9 cellular contexts compared by ENCODE assay signal in the genomic region with DNA sequence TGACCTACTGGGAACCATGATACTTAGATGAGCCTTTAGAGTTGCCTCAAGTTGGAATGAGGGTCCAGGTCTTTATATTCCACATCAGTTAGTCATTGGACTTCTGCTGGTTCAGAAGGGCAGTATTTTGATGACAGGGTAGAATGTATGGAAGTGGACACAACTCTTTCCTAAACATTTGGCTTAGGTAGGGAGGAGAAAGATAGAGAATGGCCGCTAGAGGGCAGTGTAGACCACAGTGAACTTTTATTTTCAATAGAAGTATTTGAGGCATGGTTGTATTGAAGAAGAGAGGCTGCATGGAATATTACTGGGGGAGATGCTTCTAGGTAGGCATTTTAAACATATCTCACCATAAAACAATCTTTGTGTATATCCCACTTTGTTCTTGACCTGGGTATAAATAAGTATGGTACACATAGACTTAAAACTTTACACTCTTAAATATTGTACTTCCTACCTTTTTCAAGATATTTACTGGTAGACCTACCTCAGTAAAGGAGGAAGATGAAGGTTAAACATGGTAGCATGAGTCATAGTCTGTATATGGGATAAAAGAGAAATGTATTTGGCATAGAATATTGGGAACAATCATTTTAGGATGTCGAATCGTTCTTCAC.
DNase-seq lines count a peak whose midpoint lies in the region; ATAC-seq, FAIRE-seq and TF ChIP-seq lines count a peak whose summit lies in the region.
"Had no signal": no experiment of that assay in that cellular context is flagged by ENCODE, and none has a peak within 500 bp of the region (broad histone marks: within the 10 kb centered on the region; RNA-seq: fewer than 3 reads in every experiment).

No MANE protein-coding gene starts in this region.

- in situ Hi-C loops in brain microvascular endothelial cell (cut with HindIII; ENCODE audit: low pct_ligation_motif_present, low sequenced_read_pairs): no loop called here

- peak; percentile 67 for ATAC-seq in GM21367 (IDR thresholded peaks at IDR 0.05; ENCODE audit: unreplicated experiment)

- no peak overlapping the region for H3K27ac ChIP-seq in brain microvascular endothelial cell
- H3K27ac ChIP-seq: BLaER1 treated with 17β-estradiol and CSF1 and Interleukin-3, amounts not matched to agents 10 nM and 100 nM had no signal

- H3K27me3 ChIP-seq in brain microvascular endothelial cell (replicated peaks): no peaks in the 10 kb centered on the region
- H3K27me3 ChIP-seq: BLaER1 treated with 17β-estradiol and CSF1 and Interleukin-3, amounts not matched to agents 10 nM and 100 nM had no signal

- no peak for FAIRE-seq in HTR-8/SVneo (lab: Jason Lieb, UNC)

- no peaks in the 10 kb centered on the region for H3K36me3 ChIP-seq in brain microvascular endothelial cell (replicated peaks)
- H3K36me3 ChIP-seq: BLaER1 treated with 17β-estradiol and CSF1 and Interleukin-3, amounts not matched to agents 10 nM and 100 nM had no signal

- DNase-seq in NCI-H1417 (lab: John Stamatoyannopoulos, UW) (peak; percentile 23 to 75 (median 31)), NCI-H1417 treated with DMSO at 0.1 percent for 48 hours (lab: John Stamatoyannopoulos, UW) (no peak), HTR-8/SVneo (ENCODE audit: insufficient read length, low spot score) (peak; percentile 32), SK-N-DZ (ENCODE audit: low spot score) (peak; percentile 59), brain microvascular endothelial cell (peak; percentile 69), islet precursor cell (peak; percentile 63)
- peak; percentile 55 for DNase-seq in stimulated activated CD4-positive, alpha-beta T cell treated with anti-CD3 and anti-CD28 coated beads, Interleukin-4, amount 100 ng/mL, for 24 hours

- H3K4me3 ChIP-seq in brain microvascular endothelial cell (ENCODE audit: low read depth, low read length): no peak overlapping the region
- H3K4me3 ChIP-seq: BLaER1 treated with 17β-estradiol and CSF1 and Interleukin-3, amounts not matched to agents 10 nM and 100 nM had no signal

- TF ChIP-seq CTCF in brain microvascular endothelial cell (IDR thresholded peaks at IDR 0.05; ENCODE audit: low read depth, low read length, missing control alignments): peak; percentile 70
